ENCODE assay signal across 22 cellular contexts in the genomic region with DNA sequence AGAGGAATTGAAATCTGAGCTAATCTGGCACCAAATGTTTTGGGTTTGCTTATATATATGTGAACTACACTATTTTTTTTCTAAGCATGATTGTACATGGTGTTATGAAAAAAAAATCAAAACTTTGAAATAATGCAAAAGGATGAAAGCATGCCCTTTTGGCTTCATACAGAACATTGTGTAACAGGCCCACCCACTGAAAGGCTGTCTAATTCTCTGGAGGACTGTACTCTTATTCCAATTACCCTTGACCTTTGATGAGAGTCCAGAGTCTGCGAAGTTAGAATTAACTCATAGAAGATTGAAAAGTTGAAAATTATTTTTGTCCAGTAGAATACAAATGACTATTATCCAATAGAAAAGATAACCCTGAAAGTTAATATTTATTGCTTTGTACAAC.
"Had no signal": no experiment of that assay in that cellular context is flagged by ENCODE, and none has a peak within 500 bp of the region (broad histone marks: within the 10 kb centered on the region; RNA-seq: fewer than 3 reads in every experiment).

No MANE protein-coding gene starts in this region.

- DNase-seq: activated CD4-positive, alpha-beta T cell treated with anti-CD3 and anti-CD28 coated beads for 1 hour; activated CD8-positive, alpha-beta memory T cell treated with anti-CD3 and anti-CD28 coated beads for 24 hours; activated CD8-positive, alpha-beta memory T cell treated with anti-CD3 and anti-CD28 coated beads, Interleukin-2, amount 50 U/mL, for 48 hours; activated effector memory CD4-positive, alpha-beta T cell treated with anti-CD3 and anti-CD28 coated beads, Interleukin-2, amount 50 U/mL, for 16 hours; activated T-cell treated with anti-CD3 and anti-CD28 coated beads, Interleukin-2, amount 50 U/mL, for 48 hours; dorsolateral prefrontal cortex; erythroblast; foreskin keratinocyte; hippocampal formation; left lung; mucosa of descending colon; naive B cell; ovary; psoas muscle; sigmoid colon; stimulated activated naive B cell treated with anti-CD40 and anti-IgM and Interleukin-4, amounts not matched to agents 10 μg/mL and 1 μg/mL and 100 μg/mL, for 72 hours; T-helper 2 cell; thyroid gland; WERI-Rb-1 had no signal

- H3K27ac ChIP-seq: dorsolateral prefrontal cortex, foreskin keratinocyte, left lung, ovary, psoas muscle, sigmoid colon, thyroid gland, WERI-Rb-1 had no signal

- H3K4me1 Mint-ChIP-seq: activated naive CD4-positive, alpha-beta T cell treated with anti-CD3 and anti-CD28 coated beads, Interleukin-2, amount 50 U/mL, for 24 hours; memory B cell; naive B cell; stimulated activated naive B cell treated with anti-CD40 and anti-IgM and Interleukin-4, amounts not matched to agents 10 μg/mL and 1 μg/mL and 100 μg/mL, for 72 hours had no signal

- H3K27me3 Mint-ChIP-seq: stimulated activated naive B cell treated with anti-CD40 and anti-IgM and Interleukin-4, amounts not matched to agents 10 μg/mL and 1 μg/mL and 100 μg/mL, for 72 hours had no signal

- H3K27me3 ChIP-seq: adrenal gland, foreskin keratinocyte, left lung, ovary, sigmoid colon, thyroid gland had no signal

- H3K9me3 ChIP-seq: adrenal gland, ovary, sigmoid colon, thyroid gland had no signal

- ATAC-seq: foreskin keratinocyte; left lung; mucosa of descending colon; psoas muscle; stimulated activated naive B cell treated with anti-CD40 and anti-IgM and Interleukin-4, amounts not matched to agents 10 μg/mL and 1 μg/mL and 100 μg/mL, for 72 hours had no signal

- H3K36me3 ChIP-seq: adrenal gland, left lung, ovary, sigmoid colon, thyroid gland, WERI-Rb-1 had no signal

- H3K4me3 ChIP-seq: adrenal gland, dorsolateral prefrontal cortex, left lung, mucosa of descending colon, ovary, psoas muscle, sigmoid colon, thyroid gland had no signal

- H3K4me1 ChIP-seq: foreskin keratinocyte, left lung, psoas muscle, thyroid gland had no signal

- H3K4me3 Mint-ChIP-seq: activated naive CD4-positive, alpha-beta T cell treated with anti-CD3 and anti-CD28 coated beads, Interleukin-2, amount 50 U/mL, for 24 hours; memory B cell; naive B cell; stimulated activated naive B cell treated with anti-CD40 and anti-IgM and Interleukin-4, amounts not matched to agents 10 μg/mL and 1 μg/mL and 100 μg/mL, for 72 hours had no signal

- H3K27ac Mint-ChIP-seq: activated naive CD4-positive, alpha-beta T cell treated with anti-CD3 and anti-CD28 coated beads, Interleukin-2, amount 50 U/mL, for 24 hours; memory B cell; naive B cell; stimulated activated naive B cell treated with anti-CD40 and anti-IgM and Interleukin-4, amounts not matched to agents 10 μg/mL and 1 μg/mL and 100 μg/mL, for 72 hours had no signal

- H3K36me3 Mint-ChIP-seq: activated naive CD4-positive, alpha-beta T cell treated with anti-CD3 and anti-CD28 coated beads, Interleukin-2, amount 50 U/mL, for 24 hours; memory B cell; naive B cell; stimulated activated naive B cell treated with anti-CD40 and anti-IgM and Interleukin-4, amounts not matched to agents 10 μg/mL and 1 μg/mL and 100 μg/mL, for 72 hours had no signal
